1 cellular context compared by ENCODE assay signal in genomic region chr6:100220543-100220942, GRCh38.
TF ChIP-seq lines count a peak whose summit lies in the region.

No MANE protein-coding gene starts in this region.

TF ChIP-seq in K562, 482 proteins besides CTCF, POLR2A, EP300 and RAD21 (continued from another document):
- TF ChIP-seq CREB5 (CRISPR knock-in tag; IDR thresholded peaks at IDR 0.05): no peak
- no peak for TF ChIP-seq FOXO4 (CRISPR knock-in tag; IDR thresholded peaks at IDR 0.05)
- TF ChIP-seq TAF1 (IDR thresholded peaks at IDR 0.05; ENCODE audit: control insufficient read depth, extremely low read depth, insufficient read depth, low read length, severe bottlenecking): no peak
- TF ChIP-seq, protein P1, sequence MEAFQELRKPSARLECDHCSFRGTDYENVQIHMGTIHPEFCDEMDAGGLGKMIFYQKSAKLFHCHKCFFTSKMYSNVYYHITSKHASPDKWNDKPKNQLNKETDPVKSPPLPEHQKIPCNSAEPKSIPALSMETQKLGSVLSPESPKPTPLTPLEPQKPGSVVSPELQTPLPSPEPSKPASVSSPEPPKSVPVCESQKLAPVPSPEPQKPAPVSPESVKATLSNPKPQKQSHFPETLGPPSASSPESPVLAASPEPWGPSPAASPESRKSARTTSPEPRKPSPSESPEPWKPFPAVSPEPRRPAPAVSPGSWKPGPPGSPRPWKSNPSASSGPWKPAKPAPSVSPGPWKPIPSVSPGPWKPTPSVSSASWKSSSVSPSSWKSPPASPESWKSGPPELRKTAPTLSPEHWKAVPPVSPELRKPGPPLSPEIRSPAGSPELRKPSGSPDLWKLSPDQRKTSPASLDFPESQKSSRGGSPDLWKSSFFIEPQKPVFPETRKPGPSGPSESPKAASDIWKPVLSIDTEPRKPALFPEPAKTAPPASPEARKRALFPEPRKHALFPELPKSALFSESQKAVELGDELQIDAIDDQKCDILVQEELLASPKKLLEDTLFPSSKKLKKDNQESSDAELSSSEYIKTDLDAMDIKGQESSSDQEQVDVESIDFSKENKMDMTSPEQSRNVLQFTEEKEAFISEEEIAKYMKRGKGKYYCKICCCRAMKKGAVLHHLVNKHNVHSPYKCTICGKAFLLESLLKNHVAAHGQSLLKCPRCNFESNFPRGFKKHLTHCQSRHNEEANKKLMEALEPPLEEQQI (IDR thresholded peaks at IDR 0.05): no peak
- TF ChIP-seq SP2 (IDR thresholded peaks at IDR 0.05; ENCODE audit: extremely low read depth, low read depth, low read length, poor library complexity, severe bottlenecking): no peak
- TF ChIP-seq HNRNPH1 (optimal IDR thresholded peaks at IDR 0.05; ENCODE audit: low read depth, low read length): no peak
